ENCODE assay signal across 9 cellular contexts in genomic region chr6:115782612-115783011, GRCh38.
"Had no signal": no experiment of that assay in that cellular context is flagged by ENCODE, and none has a peak within 500 bp of the region (broad histone marks: within the 10 kb centered on the region; RNA-seq: fewer than 3 reads in every experiment).

No MANE protein-coding gene starts in this region.

- H3K4me1 ChIP-seq: HAP-1 had no signal

- H3K36me3 ChIP-seq: HAP-1 had no signal

- H3K9me3 ChIP-seq: HAP-1 had no signal

- H3K27me3 Mint-ChIP-seq: IgD-negative memory B cell had no signal

- DNase-seq: GM23248, GOT3, H7, HFFc6 had no signal

- H3K36me3 Mint-ChIP-seq: IgD-negative memory B cell had no signal

- H3K9ac ChIP-seq: GM23248 had no signal

- H3K4me3 ChIP-seq: GM23248, HAP-1 had no signal

- H3K27ac ChIP-seq: GM23248, HL-60 had no signal

- ATAC-seq: HCT116, HepG2 had no signal

- H3K27ac Mint-ChIP-seq: HFFc6, IgD-negative memory B cell had no signal

- H3K4me1 Mint-ChIP-seq: IgD-negative memory B cell had no signal

- H3K4me3 Mint-ChIP-seq: HFFc6, IgD-negative memory B cell had no signal

- H2AFZ ChIP-seq: GM23248 had no signal
